In genomic region chr1:117370071-117370470, GRCh38 we compare ENCODE assay signal across 10 cellular contexts. TPM values are rescaled to one million over a fixed set of nuclear protein-coding genes. Genes with fewer than 3 reads are reported as not detected.
DNase-seq lines count a peak whose midpoint lies in the region; TF ChIP-seq lines count a peak whose summit lies in the region.
"Had no signal": no experiment of that assay in that cellular context is flagged by ENCODE, and none has a peak within 500 bp of the region (broad histone marks: within the 10 kb centered on the region; RNA-seq: fewer than 3 reads in every experiment).

No MANE protein-coding gene starts in this region.

- H3K27ac ChIP-seq in HUES6 (ENCODE audit: low read depth, low read length) (no peak overlapping the region), muscle layer of colon (ENCODE audit: low read depth, low read length) (no peak overlapping the region)

- no peak for DNase-seq in BJ (ENCODE audit: low read depth)
- peak; percentile 21 for DNase-seq in MCF 10A (ENCODE audit: unreplicated experiment)
- DNase-seq in amygdala (lab: John Stamatoyannopoulos, UW), result no peak
- no peak for DNase-seq in NCI-H526 treated with DMSO at 0.1 percent for 48 hours (lab: John Stamatoyannopoulos, UW)
- DNase-seq in NCI-H2196 treated with DMSO at 0.1 percent for 48 hours (lab: John Stamatoyannopoulos, UW; ENCODE audit: unreplicated experiment), result no peak
- no peak for DNase-seq in effector CD4-positive, alpha-beta T cell
- DNase-seq: activated CD4-positive, alpha-beta T cell treated with anti-CD3 and anti-CD28 coated beads, Interleukin-2, amount 50 U/mL, for 4 hours had no signal

- H3K9me3 Mint-ChIP-seq in MCF 10A (ENCODE audit: unreplicated experiment), result no peaks in the 10 kb centered on the region

- H3K4me1 ChIP-seq in HUES6 (ENCODE audit: control insufficient read depth, insufficient read depth, low read length), result peaks cover 28% of the 10 kb centered on the region
- peaks cover 36% of the 10 kb centered on the region for H3K4me1 ChIP-seq in muscle layer of colon (ENCODE audit: insufficient read depth, low read length)

- CTCF ChIA-PET in BJ (lab: Yijun Ruan, JAX), result no interaction called here
- CTCF ChIA-PET in MCF 10A (lab: Yijun Ruan, JAX), result no interaction called here

- H3K4me1 Mint-ChIP-seq in MCF 10A (ENCODE audit: insufficient read depth, unreplicated experiment), result peaks cover 20% of the 10 kb centered on the region

- no TSS peak for BruUV-seq in MCF 10A (replicated peaks; lab: Mats Ljungman, UMichigan)

- no peaks in the 10 kb centered on the region for H3K9me3 ChIP-seq in HUES6 (ENCODE audit: control insufficient read depth, insufficient read depth, low read depth, low read length)
- no peaks in the 10 kb centered on the region for H3K9me3 ChIP-seq in muscle layer of colon (ENCODE audit: low read length)

- H3K4me3 ChIP-seq in BJ (ENCODE audit: low read depth, low read length) (peak overlapping the region; percentile 21), HUES6 (ENCODE audit: low read depth, low read length) (peak overlapping the region; percentile 100), muscle layer of colon (ENCODE audit: low read depth in 1 of 2, low read length in 2 of 2) (peak overlapping the region; percentile 28 to 55)
- H3K4me3 ChIP-seq: lung had no signal

- peak overlapping the region; percentile 83 for H3K27ac Mint-ChIP-seq in MCF 10A (ENCODE audit: low read depth, unreplicated experiment)

- H3K27me3 ChIP-seq in BJ (ENCODE audit: control insufficient read depth, insufficient read depth, low read length), result no peaks in the 10 kb centered on the region
- H3K27me3 ChIP-seq in HUES6 (ENCODE audit: control insufficient read depth, insufficient read depth, low read length), result no peaks in the 10 kb centered on the region
- no peaks in the 10 kb centered on the region for H3K27me3 ChIP-seq in muscle layer of colon (ENCODE audit: control insufficient read depth in 1 of 2, insufficient read depth in 2 of 2, low read length in 2 of 2)

- peak overlapping the region; percentile 91 for H3K4me3 Mint-ChIP-seq in MCF 10A (ENCODE audit: unreplicated experiment)

- TF ChIP-seq CTCF in BJ (IDR thresholded peaks at IDR 0.05; ENCODE audit: insufficient read depth, low read depth, low read length) (no peak), MCF 10A (IDR thresholded peaks at IDR 0.05; ENCODE audit: unreplicated experiment) (no peak)

- H3K27me3 Mint-ChIP-seq in MCF 10A (ENCODE audit: insufficient read depth, unreplicated experiment), result no peaks in the 10 kb centered on the region

- H3K36me3 ChIP-seq in BJ (ENCODE audit: control insufficient read depth, insufficient read depth, low read length) (no peaks in the 10 kb centered on the region), HUES6 (ENCODE audit: control insufficient read depth, insufficient read depth, low read length) (no peaks in the 10 kb centered on the region), muscle layer of colon (ENCODE audit: insufficient read depth, low read length) (no peaks in the 10 kb centered on the region)

- H3K9ac ChIP-seq in HUES6 (ENCODE audit: low read length) (no peak overlapping the region), muscle layer of colon (ENCODE audit: low read length) (no peak overlapping the region)

- no peaks in the 10 kb centered on the region for H3K36me3 Mint-ChIP-seq in MCF 10A (ENCODE audit: insufficient read depth, unreplicated experiment)

- intact Hi-C loops in MCF 10A (cut with micrococcal nuclease), result no loop called here

- POLR2A ChIA-PET in BJ (lab: Charles Lee), result no interaction called here
- POLR2A ChIA-PET in MCF 10A (lab: Yijun Ruan, JAX), result interaction anchor here (1.3 to 2.2 kb wide), 4 partner anchors 22 to 310 kb away, joined by 4 to 12 read pairs (median 6); partner anchors contain the start of gene TTF2

RNA-seq across cellular contexts. Expression of gene MAN1A2, which starts 2.8 kb away (rescaled TPM):
- 11.9 and 24.6 TPM in 2 replicates for polyA plus RNA-seq in BJ (2011; rRNA removed)
- polyA minus RNA-seq in BJ (2011; rRNA and poly(A)+ RNA removed), result 16.9 and 21.6 TPM in 2 replicates
- 32.0 and 33.4 TPM in 2 replicates for total RNA-seq in MCF 10A (2022)

Comparison
In these comparisons a context has a peak if more than half of its experiments do, and no peak if none do; other contexts are left out.
1. H3K4me3 ChIP-seq: peak in every context shown above with its lines; median percentile 100 in HUES6; 42 in muscle layer of colon; 21 in BJ.